In genomic region chr2:187138240-187138639, GRCh38 we compare ENCODE assay signal across 8 cellular contexts.
DNase-seq lines count a peak whose midpoint lies in the region; ATAC-seq and TF ChIP-seq lines count a peak whose summit lies in the region.

No MANE protein-coding gene starts in this region.

- no peaks in the 10 kb centered on the region for H3K36me3 ChIP-seq in left ventricle myocardium inferior

- peak; percentile 43 for DNase-seq in EL
- peak; percentile 38 for DNase-seq in left ventricle myocardium inferior
- DNase-seq in NCI-H1930 (lab: John Stamatoyannopoulos, UW): no peak
- DNase-seq in inferior parietal cortex (ENCODE audit: extremely low spot score): no peak
- DNase-seq in activated CD4-positive, CD25-positive, alpha-beta regulatory T cell treated with anti-CD3 and anti-CD28 coated beads, Interleukin-2, amount 50 U/mL, for 72 hours: no peak
- no peak for DNase-seq in activated gamma-delta T cell (lab: John Stamatoyannopoulos, UW)

- TF ChIP-seq CTCF in left ventricle myocardium inferior (IDR thresholded peaks at IDR 0.05; ENCODE audit: borderline replicate concordance): peak; percentile 65

- ATAC-seq in HG02798 (IDR thresholded peaks at IDR 0.05; ENCODE audit: poor library complexity, unreplicated experiment) (peak; percentile 68), SK-N-SH treated with all-trans-retinoic acid at 6 μM for 48 hours (peak; percentile 82)

- intact Hi-C loops in left ventricle myocardium inferior (cut with micrococcal nuclease): loop anchor here (10.0 kb wide), 1 partner anchor 317 kb away; no protein-coding TSS in a partner anchor

- H3K9me3 ChIP-seq in left ventricle myocardium inferior (replicated peaks): peaks cover 17% of the 10 kb centered on the region

- peak overlapping the region; percentile 70 for H3K27ac ChIP-seq in left ventricle myocardium inferior (replicated peaks)

- no peaks in the 10 kb centered on the region for H3K27me3 ChIP-seq in left ventricle myocardium inferior (ENCODE audit: low read depth)

- no peak overlapping the region for H3K4me3 ChIP-seq in left ventricle myocardium inferior

- peaks cover 2% of the 10 kb centered on the region for H3K4me1 ChIP-seq in left ventricle myocardium inferior

TF ChIP-seq in SK-N-SH treated with all-trans-retinoic acid at 6 μM for 48 hours, 23 proteins besides CTCF, POLR2A, EP300 and RAD21:
- TF ChIP-seq PPARA (CRISPR knock-in tag; IDR thresholded peaks at IDR 0.05; ENCODE audit: borderline replicate concordance) (no peak), TCF4 (CRISPR knock-in tag; IDR thresholded peaks at IDR 0.05; ENCODE audit: borderline replicate concordance) (no peak), ZNF565 (CRISPR knock-in tag; conservative IDR thresholded peaks at IDR 0.05; ENCODE audit: low read depth) (no peak), SNAI2 (CRISPR knock-in tag; IDR thresholded peaks at IDR 0.05) (no peak), OSR1 (CRISPR knock-in tag; IDR thresholded peaks at IDR 0.05) (no peak), ZFP3 (CRISPR knock-in tag; IDR thresholded peaks at IDR 0.05) (no peak), POU6F1 (CRISPR knock-in tag; IDR thresholded peaks at IDR 0.05; ENCODE audit: borderline replicate concordance, low read depth) (no peak), ESRRG (CRISPR knock-in tag; IDR thresholded peaks at IDR 0.05) (no peak), TOX (CRISPR knock-in tag; IDR thresholded peaks at IDR 0.05; ENCODE audit: borderline replicate concordance) (no peak), ZC3H10 (CRISPR knock-in tag; IDR thresholded peaks at IDR 0.05) (no peak), CSDC2 (CRISPR knock-in tag; IDR thresholded peaks at IDR 0.05) (no peak), PATZ1 (CRISPR knock-in tag; IDR thresholded peaks at IDR 0.05; ENCODE audit: borderline replicate concordance) (no peak), RARB (CRISPR knock-in tag; IDR thresholded peaks at IDR 0.05) (no peak), GLIS3 (CRISPR knock-in tag; IDR thresholded peaks at IDR 0.05) (no peak), ZNF70 (CRISPR knock-in tag; IDR thresholded peaks at IDR 0.05) (no peak)
- TF ChIP-seq, protein P1, sequence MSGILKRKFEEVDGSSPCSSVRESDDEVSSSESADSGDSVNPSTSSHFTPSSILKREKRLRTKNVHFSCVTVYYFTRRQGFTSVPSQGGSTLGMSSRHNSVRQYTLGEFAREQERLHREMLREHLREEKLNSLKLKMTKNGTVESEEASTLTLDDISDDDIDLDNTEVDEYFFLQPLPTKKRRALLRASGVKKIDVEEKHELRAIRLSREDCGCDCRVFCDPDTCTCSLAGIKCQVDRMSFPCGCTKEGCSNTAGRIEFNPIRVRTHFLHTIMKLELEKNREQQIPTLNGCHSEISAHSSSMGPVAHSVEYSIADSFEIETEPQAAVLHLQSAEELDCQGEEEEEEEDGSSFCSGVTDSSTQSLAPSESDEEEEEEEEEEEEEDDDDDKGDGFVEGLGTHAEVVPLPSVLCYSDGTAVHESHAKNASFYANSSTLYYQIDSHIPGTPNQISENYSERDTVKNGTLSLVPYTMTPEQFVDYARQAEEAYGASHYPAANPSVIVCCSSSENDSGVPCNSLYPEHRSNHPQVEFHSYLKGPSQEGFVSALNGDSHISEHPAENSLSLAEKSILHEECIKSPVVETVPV (CRISPR knock-in tag; IDR thresholded peaks at IDR 0.05): no peak
- TF ChIP-seq, protein P2, sequence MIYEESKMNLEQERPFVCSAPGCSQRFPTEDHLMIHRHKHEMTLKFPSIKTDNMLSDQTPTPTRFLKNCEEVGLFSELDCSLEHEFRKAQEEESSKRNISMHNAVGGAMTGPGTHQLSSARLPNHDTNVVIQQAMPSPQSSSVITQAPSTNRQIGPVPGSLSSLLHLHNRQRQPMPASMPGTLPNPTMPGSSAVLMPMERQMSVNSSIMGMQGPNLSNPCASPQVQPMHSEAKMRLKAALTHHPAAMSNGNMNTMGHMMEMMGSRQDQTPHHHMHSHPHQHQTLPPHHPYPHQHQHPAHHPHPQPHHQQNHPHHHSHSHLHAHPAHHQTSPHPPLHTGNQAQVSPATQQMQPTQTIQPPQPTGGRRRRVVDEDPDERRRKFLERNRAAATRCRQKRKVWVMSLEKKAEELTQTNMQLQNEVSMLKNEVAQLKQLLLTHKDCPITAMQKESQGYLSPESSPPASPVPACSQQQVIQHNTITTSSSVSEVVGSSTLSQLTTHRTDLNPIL (CRISPR knock-in tag; IDR thresholded peaks at IDR 0.05; ENCODE audit: low read depth): no peak
- TF ChIP-seq, protein P3, sequence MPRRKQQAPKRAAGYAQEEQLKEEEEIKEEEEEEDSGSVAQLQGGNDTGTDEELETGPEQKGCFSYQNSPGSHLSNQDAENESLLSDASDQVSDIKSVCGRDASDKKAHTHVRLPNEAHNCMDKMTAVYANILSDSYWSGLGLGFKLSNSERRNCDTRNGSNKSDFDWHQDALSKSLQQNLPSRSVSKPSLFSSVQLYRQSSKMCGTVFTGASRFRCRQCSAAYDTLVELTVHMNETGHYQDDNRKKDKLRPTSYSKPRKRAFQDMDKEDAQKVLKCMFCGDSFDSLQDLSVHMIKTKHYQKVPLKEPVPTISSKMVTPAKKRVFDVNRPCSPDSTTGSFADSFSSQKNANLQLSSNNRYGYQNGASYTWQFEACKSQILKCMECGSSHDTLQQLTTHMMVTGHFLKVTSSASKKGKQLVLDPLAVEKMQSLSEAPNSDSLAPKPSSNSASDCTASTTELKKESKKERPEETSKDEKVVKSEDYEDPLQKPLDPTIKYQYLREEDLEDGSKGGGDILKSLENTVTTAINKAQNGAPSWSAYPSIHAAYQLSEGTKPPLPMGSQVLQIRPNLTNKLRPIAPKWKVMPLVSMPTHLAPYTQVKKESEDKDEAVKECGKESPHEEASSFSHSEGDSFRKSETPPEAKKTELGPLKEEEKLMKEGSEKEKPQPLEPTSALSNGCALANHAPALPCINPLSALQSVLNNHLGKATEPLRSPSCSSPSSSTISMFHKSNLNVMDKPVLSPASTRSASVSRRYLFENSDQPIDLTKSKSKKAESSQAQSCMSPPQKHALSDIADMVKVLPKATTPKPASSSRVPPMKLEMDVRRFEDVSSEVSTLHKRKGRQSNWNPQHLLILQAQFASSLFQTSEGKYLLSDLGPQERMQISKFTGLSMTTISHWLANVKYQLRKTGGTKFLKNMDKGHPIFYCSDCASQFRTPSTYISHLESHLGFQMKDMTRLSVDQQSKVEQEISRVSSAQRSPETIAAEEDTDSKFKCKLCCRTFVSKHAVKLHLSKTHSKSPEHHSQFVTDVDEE (CRISPR knock-in tag; IDR thresholded peaks at IDR 0.05): no peak

Comparison
In these comparisons a context has a peak if more than half of its experiments do, and no peak if none do; other contexts are left out.
1. DNase-seq: peak in EL (single experiment) and left ventricle myocardium inferior (single experiment); none in NCI-H1930 (0 of 2), inferior parietal cortex (single experiment), activated CD4-positive, CD25-positive, alpha-beta regulatory T cell treated with anti-CD3 and anti-CD28 coated beads, Interleukin-2, amount 50 U/mL, for 72 hours (single experiment) and activated gamma-delta T cell (single experiment).